ENCODE assay signal across 18 cellular contexts in genomic region chr16:81029930-81030604, GRCh38.
"Had no signal": no experiment of that assay in that cellular context is flagged by ENCODE, and none has a peak within 500 bp of the region (broad histone marks: within the 10 kb centered on the region; RNA-seq: fewer than 3 reads in every experiment).

No MANE protein-coding gene starts in this region.

- H3K27ac ChIP-seq: left ventricle myocardium inferior, SJSA1, testis, VCaP had no signal

- H3K4me2 ChIP-seq: smooth muscle cell had no signal

- H3K4me3 Mint-ChIP-seq: activated naive CD4-positive, alpha-beta T cell treated with anti-CD3 and anti-CD28 coated beads, Interleukin-2, amount 50 U/mL, for 24 hours; effector memory CD8-positive, alpha-beta T cell; immature natural killer cell; nephron; T-helper 1 cell treated with Interleukin-12 subunit alpha and Interleukin-12 subunit beta and Interleukin-4 antibody, amounts not matched to agents 30 μg/mL and 1 μg/mL, for 36 hours; type B pancreatic cell had no signal

- H3K27ac Mint-ChIP-seq: activated naive CD4-positive, alpha-beta T cell treated with anti-CD3 and anti-CD28 coated beads, Interleukin-2, amount 50 U/mL, for 24 hours; effector memory CD8-positive, alpha-beta T cell; immature natural killer cell; nephron; T-helper 1 cell treated with Interleukin-12 subunit alpha and Interleukin-12 subunit beta and Interleukin-4 antibody, amounts not matched to agents 30 μg/mL and 1 μg/mL, for 36 hours; type B pancreatic cell had no signal

- H3K9me3 Mint-ChIP-seq: activated naive CD4-positive, alpha-beta T cell treated with anti-CD3 and anti-CD28 coated beads, Interleukin-2, amount 50 U/mL, for 24 hours; effector memory CD8-positive, alpha-beta T cell; immature natural killer cell; nephron; T-helper 1 cell treated with Interleukin-12 subunit alpha and Interleukin-12 subunit beta and Interleukin-4 antibody, amounts not matched to agents 30 μg/mL and 1 μg/mL, for 36 hours; type B pancreatic cell had no signal

- H3K4me1 ChIP-seq: left ventricle myocardium inferior, SJSA1, testis had no signal

- H3K4me3 ChIP-seq: left ventricle myocardium inferior, SJSA1, smooth muscle cell, testis had no signal

- ATAC-seq: effector memory CD8-positive, alpha-beta T cell; sciatic nerve had no signal

- H3K9me3 ChIP-seq: left ventricle myocardium inferior, SJSA1, testis had no signal

- DNase-seq: activated CD8-positive, alpha-beta memory T cell treated with anti-CD3 and anti-CD28 coated beads, Interleukin-2, amount 50 U/mL, for 4 hours; amniotic stem cell; effector memory CD8-positive, alpha-beta T cell; immature natural killer cell; kidney glomerular epithelial cell; left ventricle myocardium inferior; mammary epithelial cell; midbrain; nucleus accumbens; testis had no signal

- H3K4me1 Mint-ChIP-seq: nephron had no signal

- H3K27me3 Mint-ChIP-seq: activated naive CD4-positive, alpha-beta T cell treated with anti-CD3 and anti-CD28 coated beads, Interleukin-2, amount 50 U/mL, for 24 hours; effector memory CD8-positive, alpha-beta T cell; type B pancreatic cell had no signal

- H3K27me3 ChIP-seq: SJSA1, testis had no signal
